Comparison of ENCODE assay signal across 35 cellular contexts in the genomic region with DNA sequence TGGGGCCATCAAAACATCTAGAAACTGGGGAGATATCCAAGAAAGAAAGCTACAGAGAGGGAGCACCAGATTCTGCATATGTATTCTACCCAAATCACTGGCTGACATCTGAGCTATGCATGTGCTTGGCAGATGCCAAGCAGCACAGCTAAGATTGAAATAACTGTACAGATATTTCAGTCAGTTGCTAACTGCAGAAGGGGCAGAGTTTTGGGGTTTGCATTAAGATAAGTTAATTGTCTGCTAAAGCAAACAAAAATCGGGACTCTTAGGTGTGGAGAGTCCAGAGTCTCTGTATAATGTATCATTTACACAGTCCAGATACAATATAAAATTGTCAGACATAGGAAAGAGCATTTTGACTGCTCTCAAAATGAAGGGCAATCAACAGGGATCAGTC.
DNase-seq lines count a peak whose midpoint lies in the region; ATAC-seq and TF ChIP-seq lines count a peak whose summit lies in the region.
"Had no signal": no experiment of that assay in that cellular context is flagged by ENCODE, and none has a peak within 500 bp of the region (broad histone marks: within the 10 kb centered on the region; RNA-seq: fewer than 3 reads in every experiment).

No MANE protein-coding gene starts in this region.

- H3K4me3 Mint-ChIP-seq in brain: peak overlapping the region in 1 of 5 experiments; percentile 36
- H3K4me3 Mint-ChIP-seq: activated CD4-positive, alpha-beta T cell treated with anti-CD3 and anti-CD28 coated beads for 36 hours; activated CD8-positive, alpha-beta T cell treated with anti-CD3 and anti-CD28 coated beads for 36 hours; activated T-helper 17 cell treated with anti-CD3 and anti-CD28 coated beads, Interleukin-2, amount 50 U/mL, for 72 hours; B cell; CD8-positive, alpha-beta T cell; natural killer cell had no signal

- no peak overlapping the region for H3K4me3 ChIP-seq in thyroid gland (replicated peaks in 1 of 3)
- no peak overlapping the region for H3K4me3 ChIP-seq in Peyer's patch
- no peak overlapping the region for H3K4me3 ChIP-seq in tibial nerve
- H3K4me3 ChIP-seq: breast epithelium, esophagus squamous epithelium, lower lobe of right lung, prostate gland, tibial artery had no signal

- DNase-seq in thyroid gland (no peak), Peyer's patch (no peak), iPS-NIHi7 (ENCODE audit: extremely low spot score) (no peak), tibial nerve (ENCODE audit: low spot score in 2 of 2) (no peak)
- DNase-seq: activated CD4-positive, alpha-beta T cell treated with anti-CD3 and anti-CD28 coated beads for 36 hours; activated CD8-positive, alpha-beta T cell treated with anti-CD3 and anti-CD28 coated beads for 36 hours; activated naive CD4-positive, alpha-beta T cell treated with anti-CD3 and anti-CD28 coated beads, Interleukin-2, amount 50 U/mL, for 16 hours; amniotic stem cell; CD8-positive, alpha-beta T cell; DMS153; esophagus squamous epithelium; kidney glomerular epithelial cell; lower lobe of right lung; natural killer cell; NCI-H1417 treated with DMSO at 0.1 percent for 48 hours; NCI-H2081; NCI-H526; occipital lobe; SHP77 treated with DMSO at 0.1 percent for 48 hours; stimulated activated CD4-positive, alpha-beta T cell treated with anti-CD3 and anti-CD28 coated beads, Interleukin-12 subunit alpha, Interleukin-12 subunit beta, amount 100 ng/mL, for 4 hours; stimulated activated CD4-positive, alpha-beta T cell treated with anti-CD3 and anti-CD28 coated beads, Interleukin-2, amount 100 ng/mL, for 48 hours; T-helper 9 cell; tibial artery had no signal

- no peak for TF ChIP-seq CTCF in brain (conservative IDR thresholded peaks at IDR 0.05)
- TF ChIP-seq CTCF in thyroid gland (IDR thresholded peaks at IDR 0.05): no peak
- TF ChIP-seq CTCF in Peyer's patch (IDR thresholded peaks at IDR 0.05): no peak
- TF ChIP-seq CTCF in tibial nerve (IDR thresholded peaks at IDR 0.05): no peak

- H3K27ac Mint-ChIP-seq in brain: peak overlapping the region in 3 of 5 experiments; percentile 3 to 93 (median 55)
- H3K27ac Mint-ChIP-seq: activated CD4-positive, alpha-beta T cell treated with anti-CD3 and anti-CD28 coated beads for 36 hours; activated CD8-positive, alpha-beta T cell treated with anti-CD3 and anti-CD28 coated beads for 36 hours; activated T-helper 17 cell treated with anti-CD3 and anti-CD28 coated beads, Interleukin-2, amount 50 U/mL, for 72 hours; B cell; CD8-positive, alpha-beta T cell; natural killer cell had no signal

- H3K9me3 ChIP-seq in thyroid gland (no peaks in the 10 kb centered on the region), Peyer's patch (no peaks in the 10 kb centered on the region), tibial nerve (peaks cover 0 to 10% (median 0%) of the 10 kb centered on the region in 4 donors)
- H3K9me3 ChIP-seq: esophagus squamous epithelium, lower lobe of right lung, prostate gland, tibial artery had no signal

- peaks cover 3 to 24% (median 10%) of the 10 kb centered on the region in 5 experiments for H3K9me3 Mint-ChIP-seq in brain
- H3K9me3 Mint-ChIP-seq: natural killer cell had no signal

- TF ChIP-seq EP300 in tibial nerve (IDR thresholded peaks at IDR 0.05): no peak

- TF ChIP-seq POLR2A in GM18505 (IDR thresholded peaks at IDR 0.05; ENCODE audit: borderline replicate concordance, extremely low read depth, insufficient read depth, insufficient read length) (no peak), thyroid gland (IDR thresholded peaks at IDR 0.05) (no peak), Peyer's patch (IDR thresholded peaks at IDR 0.05) (no peak), tibial nerve (IDR thresholded peaks at IDR 0.05) (no peak)

- 44 to 54% methylated on average over 1 of the region's 1 CpG for WGBS in thyroid gland, 2 donors
- 55 to 65% methylated on average over 1 of the region's 1 CpG for WGBS in tibial nerve, 2 donors

- H3K4me1 Mint-ChIP-seq in brain: peaks cover 32% of the 10 kb centered on the region
- H3K4me1 Mint-ChIP-seq: activated CD4-positive, alpha-beta T cell treated with anti-CD3 and anti-CD28 coated beads for 36 hours; activated T-helper 17 cell treated with anti-CD3 and anti-CD28 coated beads, Interleukin-2, amount 50 U/mL, for 72 hours had no signal

- no peaks in the 10 kb centered on the region for H3K36me3 Mint-ChIP-seq in brain

- no peak overlapping the region for H3K27ac ChIP-seq in thyroid gland
- H3K27ac ChIP-seq in Peyer's patch: no peak overlapping the region
- no peak overlapping the region for H3K27ac ChIP-seq in tibial nerve
- H3K27ac ChIP-seq: breast epithelium, esophagus squamous epithelium, lower lobe of right lung, prostate gland, tibial artery, VCaP had no signal

- peak; percentile 29 for ATAC-seq in GM18505 (IDR thresholded peaks at IDR 0.05; ENCODE audit: unreplicated experiment)
- peak; percentile 11 for ATAC-seq in GM19395 (IDR thresholded peaks at IDR 0.05; ENCODE audit: unreplicated experiment)
- peak; percentile 7 for ATAC-seq in HG03175 (IDR thresholded peaks at IDR 0.05; ENCODE audit: unreplicated experiment)
- ATAC-seq: activated CD4-positive, alpha-beta T cell treated with anti-CD3 and anti-CD28 coated beads for 36 hours; activated CD8-positive, alpha-beta T cell treated with anti-CD3 and anti-CD28 coated beads for 36 hours; activated T-helper 17 cell treated with anti-CD3 and anti-CD28 coated beads, Interleukin-2, amount 50 U/mL, for 72 hours; CD8-positive, alpha-beta T cell; HepG2; lower lobe of right lung; natural killer cell; Panc1; sciatic nerve had no signal

- H3K36me3 ChIP-seq in thyroid gland: no peaks in the 10 kb centered on the region
- no peaks in the 10 kb centered on the region for H3K36me3 ChIP-seq in Peyer's patch
- peaks cover 0 to 14% (median 0%) of the 10 kb centered on the region in 3 donors for H3K36me3 ChIP-seq in tibial nerve
- H3K36me3 ChIP-seq: breast epithelium, esophagus squamous epithelium, lower lobe of right lung, prostate gland had no signal

- H3K4me1 ChIP-seq in thyroid gland (peaks cover 0 to 4% of the 10 kb centered on the region in 2 donors), Peyer's patch (peaks cover 0 to 5% (median 0%) of the 10 kb centered on the region in 4 donors), tibial nerve (no peaks in the 10 kb centered on the region)
- H3K4me1 ChIP-seq: breast epithelium, esophagus squamous epithelium, lower lobe of right lung, prostate gland, tibial artery had no signal

- H3K27me3 Mint-ChIP-seq in brain: peaks cover 4% of the 10 kb centered on the region
- H3K27me3 Mint-ChIP-seq: activated CD4-positive, alpha-beta T cell treated with anti-CD3 and anti-CD28 coated beads for 36 hours; activated CD8-positive, alpha-beta T cell treated with anti-CD3 and anti-CD28 coated beads for 36 hours; activated T-helper 17 cell treated with anti-CD3 and anti-CD28 coated beads, Interleukin-2, amount 50 U/mL, for 72 hours; B cell had no signal

- no peaks in the 10 kb centered on the region for H3K27me3 ChIP-seq in thyroid gland
- H3K27me3 ChIP-seq in Peyer's patch: no peaks in the 10 kb centered on the region
- H3K27me3 ChIP-seq in tibial nerve: no peaks in the 10 kb centered on the region
- H3K27me3 ChIP-seq: breast epithelium, esophagus squamous epithelium, tibial artery had no signal

- intact Hi-C loops in thyroid gland (cut with DNase I): no loop called here
